ENCODE assay signal across 12 cellular contexts in genomic region chr18:57930476-57930875, GRCh38.
A peak's percentile ranks its signal among the peaks of the same experiment; 100 is the strongest.
DNase-seq lines count a peak whose midpoint lies in the region; ATAC-seq and TF ChIP-seq lines count a peak whose summit lies in the region.
"Had no signal": no experiment of that assay in that cellular context is flagged by ENCODE, and none has a peak within 500 bp of the region (broad histone marks: within the 10 kb centered on the region; RNA-seq: fewer than 3 reads in every experiment).

No MANE protein-coding gene starts in this region.

- H3K4me3 Mint-ChIP-seq in stimulated activated effector memory CD8-positive, alpha-beta T cell treated with anti-CD3 and anti-CD28 coated beads, Interleukin-12 subunit alpha, Interleukin-12 subunit beta, amount 100 ng/mL, for 72 hours: no peak overlapping the region
- H3K4me3 Mint-ChIP-seq: activated naive CD4-positive, alpha-beta T cell treated with anti-CD3 and anti-CD28 coated beads, Interleukin-2, amount 50 U/mL, for 24 hours; neural crest cell had no signal

- H3K36me3 ChIP-seq in mucosa of descending colon (ENCODE audit: low read depth): no peaks in the 10 kb centered on the region
- H3K36me3 ChIP-seq: gastroesophageal sphincter had no signal

- H3K27ac Mint-ChIP-seq in stimulated activated effector memory CD8-positive, alpha-beta T cell treated with anti-CD3 and anti-CD28 coated beads, Interleukin-12 subunit alpha, Interleukin-12 subunit beta, amount 100 ng/mL, for 72 hours: no peak overlapping the region
- H3K27ac Mint-ChIP-seq: activated naive CD4-positive, alpha-beta T cell treated with anti-CD3 and anti-CD28 coated beads, Interleukin-2, amount 50 U/mL, for 24 hours had no signal

- H3K9me3 Mint-ChIP-seq in stimulated activated effector memory CD8-positive, alpha-beta T cell treated with anti-CD3 and anti-CD28 coated beads, Interleukin-12 subunit alpha, Interleukin-12 subunit beta, amount 100 ng/mL, for 72 hours: peaks cover 3% of the 10 kb centered on the region
- H3K9me3 Mint-ChIP-seq: activated naive CD4-positive, alpha-beta T cell treated with anti-CD3 and anti-CD28 coated beads, Interleukin-2, amount 50 U/mL, for 24 hours had no signal

- no peak overlapping the region for H3K4me3 ChIP-seq in mucosa of descending colon
- H3K4me3 ChIP-seq: gastroesophageal sphincter had no signal

- peak; percentile 47 for DNase-seq in NCI-H2107 treated with DMSO at 0.1 percent for 48 hours (lab: John Stamatoyannopoulos, UW; ENCODE audit: unreplicated experiment)
- DNase-seq in NCI-H2107 (lab: John Stamatoyannopoulos, UW): no peak
- DNase-seq in NCI-H187 treated with DMSO at 0.1 percent for 48 hours (lab: John Stamatoyannopoulos, UW): peak; percentile 79
- DNase-seq in SK-MEL-5 (ENCODE audit: low read depth, low spot score): peak; percentile 9
- DNase-seq in mucosa of descending colon: no peak
- DNase-seq in stimulated activated effector memory CD8-positive, alpha-beta T cell treated with anti-CD3 and anti-CD28 coated beads, Interleukin-12 subunit alpha, Interleukin-12 subunit beta, amount 100 ng/mL, for 72 hours (ENCODE audit: low spot score in 2 of 2): no peak
- DNase-seq: Kasumi-1 had no signal

- no peak for TF ChIP-seq CTCF in mucosa of descending colon (IDR thresholded peaks at IDR 0.05)

- H3K4me1 Mint-ChIP-seq in stimulated activated effector memory CD8-positive, alpha-beta T cell treated with anti-CD3 and anti-CD28 coated beads, Interleukin-12 subunit alpha, Interleukin-12 subunit beta, amount 100 ng/mL, for 72 hours: peaks cover 4% of the 10 kb centered on the region
- H3K4me1 Mint-ChIP-seq: neural crest cell had no signal

- intact Hi-C loops in mucosa of descending colon (cut with DNase I, micrococcal nuclease): no loop called here

- no peaks in the 10 kb centered on the region for H3K9me3 ChIP-seq in mucosa of descending colon
- H3K9me3 ChIP-seq: gastroesophageal sphincter had no signal

- peak; percentile 38 for ATAC-seq in mucosa of descending colon
- no peak for ATAC-seq in HG02973 (IDR thresholded peaks at IDR 0.05; ENCODE audit: unreplicated experiment)
- no peak for ATAC-seq in stimulated activated effector memory CD8-positive, alpha-beta T cell treated with anti-CD3 and anti-CD28 coated beads, Interleukin-12 subunit alpha, Interleukin-12 subunit beta, amount 100 ng/mL, for 72 hours
- no peak for ATAC-seq in GM19455 (IDR thresholded peaks at IDR 0.05; ENCODE audit: unreplicated experiment)
- ATAC-seq: gastroesophageal sphincter had no signal

- no peaks in the 10 kb centered on the region for H3K4me1 ChIP-seq in mucosa of descending colon (ENCODE audit: low read depth)

- no peaks in the 10 kb centered on the region for H3K36me3 Mint-ChIP-seq in stimulated activated effector memory CD8-positive, alpha-beta T cell treated with anti-CD3 and anti-CD28 coated beads, Interleukin-12 subunit alpha, Interleukin-12 subunit beta, amount 100 ng/mL, for 72 hours
- H3K36me3 Mint-ChIP-seq: activated naive CD4-positive, alpha-beta T cell treated with anti-CD3 and anti-CD28 coated beads, Interleukin-2, amount 50 U/mL, for 24 hours had no signal

- in situ Hi-C loops in SK-MEL-5 (cut with HindIII; ENCODE audit: low pct_unique_long_range_greater_than_20kb, low sequenced_read_pairs): no loop called here

Comparison
In these comparisons a context has a peak if more than half of its experiments do, and no peak if none do; other contexts are left out.
1. DNase-seq: peak in NCI-H2107 treated with DMSO at 0.1 percent for 48 hours (single experiment), NCI-H187 treated with DMSO at 0.1 percent for 48 hours (single experiment) and SK-MEL-5 (single experiment); none in NCI-H2107 (single experiment), mucosa of descending colon (0 of 3) and stimulated activated effector memory CD8-positive, alpha-beta T cell treated with anti-CD3 and anti-CD28 coated beads, Interleukin-12 subunit alpha, Interleukin-12 subunit beta, amount 100 ng/mL, for 72 hours (0 of 2).